10 cellular contexts compared by ENCODE assay signal in the genomic region with DNA sequence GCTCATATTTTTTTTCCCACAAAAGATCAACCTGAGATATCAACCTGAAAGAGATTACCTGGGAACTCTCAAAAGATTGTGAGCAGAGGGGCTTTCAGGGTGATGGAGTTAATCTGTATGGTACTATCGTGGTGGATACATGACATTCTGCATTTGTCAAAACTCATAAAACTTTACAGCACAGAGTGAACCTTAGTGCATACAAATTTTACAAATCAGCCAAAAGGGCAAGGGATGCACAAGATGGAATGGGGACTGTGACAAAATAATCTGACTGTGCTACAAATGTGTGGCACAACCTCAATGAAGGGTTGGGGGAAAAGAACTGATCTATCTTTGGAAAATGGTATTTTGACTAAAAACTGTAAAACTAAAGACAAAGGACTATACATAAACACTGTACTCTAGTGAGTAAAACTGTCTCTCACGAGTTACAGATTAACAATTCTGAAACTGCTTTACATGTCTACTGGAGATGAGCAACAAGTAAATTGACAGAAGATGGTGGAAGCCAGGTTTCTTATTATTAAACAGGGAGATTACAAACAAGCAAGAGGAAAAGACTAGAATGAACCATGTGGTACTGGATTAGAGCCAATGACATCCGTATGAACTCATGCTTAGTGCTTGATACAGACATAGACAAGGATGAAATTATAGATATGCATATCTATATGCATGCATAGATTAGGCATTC. TPM values are rescaled to one million over a fixed set of nuclear protein-coding genes. Genes with fewer than 3 reads are reported as not detected.
DNase-seq lines count a peak whose midpoint lies in the region; ATAC-seq lines count a peak whose summit lies in the region.
"Had no signal": no experiment of that assay in that cellular context is flagged by ENCODE, and none has a peak within 500 bp of the region (broad histone marks: within the 10 kb centered on the region; RNA-seq: fewer than 3 reads in every experiment).

No MANE protein-coding gene starts in this region.

- H3K36me3 Mint-ChIP-seq in activated naive CD4-positive, alpha-beta T cell treated with anti-CD3 and anti-CD28 coated beads, Interleukin-2, amount 50 U/mL, for 72 hours = peaks cover 0 to 47% of the 10 kb centered on the region in 2 donors
- H3K36me3 Mint-ChIP-seq in activated naive CD8-positive, alpha-beta T cell treated with anti-CD3 and anti-CD28 coated beads, Interleukin-2, amount 50 U/mL, for 24 hours (ENCODE audit: low read depth) = peaks cover 18% of the 10 kb centered on the region
- peaks cover 26% of the 10 kb centered on the region for H3K36me3 Mint-ChIP-seq in stimulated activated memory B cell treated with anti-CD40 and anti-IgM and Interleukin-4, amounts not matched to agents 10 μg/mL and 1 μg/mL and 100 μg/mL, for 72 hours

- DNase-seq in activated naive CD4-positive, alpha-beta T cell treated with anti-CD3 and anti-CD28 coated beads, Interleukin-2, amount 50 U/mL, for 72 hours (ENCODE audit: low spot score in 2 of 2) = no peak
- DNase-seq in activated naive CD4-positive, alpha-beta T cell (lab: John Stamatoyannopoulos, UW) = no peak
- peak; percentile 26 for DNase-seq in NCI-H226
- DNase-seq in stimulated activated naive CD4-positive, alpha-beta T cell (lab: John Stamatoyannopoulos, UW) = no peak
- no peak for DNase-seq in activated naive CD8-positive, alpha-beta T cell treated with anti-CD3 and anti-CD28 coated beads, Interleukin-2, amount 50 U/mL, for 24 hours
- no peak for DNase-seq in hepatic stellate cell (ENCODE audit: low spot score)

- ATAC-seq in activated naive CD4-positive, alpha-beta T cell treated with anti-CD3 and anti-CD28 coated beads, Interleukin-2, amount 50 U/mL, for 72 hours = peak; percentile 83 to 97
- peak; percentile 97 for ATAC-seq in HG02798 (IDR thresholded peaks at IDR 0.05; ENCODE audit: poor library complexity, unreplicated experiment)
- ATAC-seq in activated naive CD8-positive, alpha-beta T cell treated with anti-CD3 and anti-CD28 coated beads, Interleukin-2, amount 50 U/mL, for 24 hours = no peak
- no peak for ATAC-seq in stimulated activated memory B cell treated with anti-CD40 and anti-IgM and Interleukin-4, amounts not matched to agents 10 μg/mL and 1 μg/mL and 100 μg/mL, for 72 hours
- ATAC-seq: SK-N-SH treated with all-trans-retinoic acid at 6 μM for 48 hours had no signal

- H3K4me3 Mint-ChIP-seq in activated naive CD8-positive, alpha-beta T cell treated with anti-CD3 and anti-CD28 coated beads, Interleukin-2, amount 50 U/mL, for 24 hours = no peak overlapping the region
- H3K4me3 Mint-ChIP-seq in stimulated activated memory B cell treated with anti-CD40 and anti-IgM and Interleukin-4, amounts not matched to agents 10 μg/mL and 1 μg/mL and 100 μg/mL, for 72 hours = no peak overlapping the region
- H3K4me3 Mint-ChIP-seq: memory B cell had no signal

- H3K27me3 Mint-ChIP-seq in activated naive CD8-positive, alpha-beta T cell treated with anti-CD3 and anti-CD28 coated beads, Interleukin-2, amount 50 U/mL, for 24 hours = no peaks in the 10 kb centered on the region
- H3K27me3 Mint-ChIP-seq in stimulated activated memory B cell treated with anti-CD40 and anti-IgM and Interleukin-4, amounts not matched to agents 10 μg/mL and 1 μg/mL and 100 μg/mL, for 72 hours = no peaks in the 10 kb centered on the region
- H3K27me3 Mint-ChIP-seq: memory B cell had no signal

- H3K9me3 Mint-ChIP-seq in activated naive CD4-positive, alpha-beta T cell treated with anti-CD3 and anti-CD28 coated beads, Interleukin-2, amount 50 U/mL, for 72 hours = peaks cover 0 to 11% of the 10 kb centered on the region in 2 donors
- no peaks in the 10 kb centered on the region for H3K9me3 Mint-ChIP-seq in activated naive CD8-positive, alpha-beta T cell treated with anti-CD3 and anti-CD28 coated beads, Interleukin-2, amount 50 U/mL, for 24 hours
- no peaks in the 10 kb centered on the region for H3K9me3 Mint-ChIP-seq in stimulated activated memory B cell treated with anti-CD40 and anti-IgM and Interleukin-4, amounts not matched to agents 10 μg/mL and 1 μg/mL and 100 μg/mL, for 72 hours

- H3K4me1 Mint-ChIP-seq in activated naive CD8-positive, alpha-beta T cell treated with anti-CD3 and anti-CD28 coated beads, Interleukin-2, amount 50 U/mL, for 24 hours = peaks cover 6% of the 10 kb centered on the region
- H3K4me1 Mint-ChIP-seq in stimulated activated memory B cell treated with anti-CD40 and anti-IgM and Interleukin-4, amounts not matched to agents 10 μg/mL and 1 μg/mL and 100 μg/mL, for 72 hours = peaks cover 11% of the 10 kb centered on the region
- H3K4me1 Mint-ChIP-seq: memory B cell had no signal

- H3K27ac Mint-ChIP-seq in activated naive CD4-positive, alpha-beta T cell treated with anti-CD3 and anti-CD28 coated beads, Interleukin-2, amount 50 U/mL, for 72 hours = peak overlapping the region; percentile 3 to 52
- H3K27ac Mint-ChIP-seq in activated naive CD8-positive, alpha-beta T cell treated with anti-CD3 and anti-CD28 coated beads, Interleukin-2, amount 50 U/mL, for 24 hours = no peak overlapping the region
- H3K27ac Mint-ChIP-seq in stimulated activated memory B cell treated with anti-CD40 and anti-IgM and Interleukin-4, amounts not matched to agents 10 μg/mL and 1 μg/mL and 100 μg/mL, for 72 hours = no peak overlapping the region
- H3K27ac Mint-ChIP-seq: memory B cell had no signal

RNA-seq across cellular contexts. Expression of a gene that starts 24.8 kb away (rescaled TPM):
- 1 to 10 TPM; 1.7 to 2.5 TPM for total RNA-seq in activated naive CD4-positive, alpha-beta T cell treated with anti-CD3 and anti-CD28 coated beads, Interleukin-2, amount 50 U/mL, for 72 hours

RNA-seq across cellular contexts. Expression of a gene that starts 59.9 kb away (rescaled TPM):
- 1 to 10 TPM; 2.4 to 4.6 TPM for total RNA-seq in activated naive CD4-positive, alpha-beta T cell treated with anti-CD3 and anti-CD28 coated beads, Interleukin-2, amount 50 U/mL, for 72 hours

Comparison
In these comparisons a context has a peak if more than half of its experiments do, and no peak if none do; other contexts are left out.
1. ATAC-seq: peak in activated naive CD4-positive, alpha-beta T cell treated with anti-CD3 and anti-CD28 coated beads, Interleukin-2, amount 50 U/mL, for 72 hours (2 of 2) and HG02798 (single experiment); none in activated naive CD8-positive, alpha-beta T cell treated with anti-CD3 and anti-CD28 coated beads, Interleukin-2, amount 50 U/mL, for 24 hours (single experiment) and stimulated activated memory B cell treated with anti-CD40 and anti-IgM and Interleukin-4, amounts not matched to agents 10 μg/mL and 1 μg/mL and 100 μg/mL, for 72 hours (single experiment).
2. H3K27ac Mint-ChIP-seq: peak in activated naive CD4-positive, alpha-beta T cell treated with anti-CD3 and anti-CD28 coated beads, Interleukin-2, amount 50 U/mL, for 72 hours (2 of 2); none in activated naive CD8-positive, alpha-beta T cell treated with anti-CD3 and anti-CD28 coated beads, Interleukin-2, amount 50 U/mL, for 24 hours (single experiment) and stimulated activated memory B cell treated with anti-CD40 and anti-IgM and Interleukin-4, amounts not matched to agents 10 μg/mL and 1 μg/mL and 100 μg/mL, for 72 hours (single experiment).